7 cellular contexts compared by ENCODE assay signal in genomic region chr14:35406811-35407630, GRCh38. TPM values are rescaled to one million over a fixed set of nuclear protein-coding genes. Genes with fewer than 3 reads are reported as not detected.
A peak's percentile ranks its signal among the peaks of the same experiment; 100 is the strongest.
DNase-seq lines count a peak whose midpoint lies in the region; ATAC-seq and TF ChIP-seq lines count a peak whose summit lies in the region.

No MANE protein-coding gene starts in this region.

- H3K4me2 ChIP-seq in OCI-LY7 (ENCODE audit: low read length): peak overlapping the region; percentile 96

- no peaks in the 10 kb centered on the region for H3K9me2 ChIP-seq in OCI-LY7 (ENCODE audit: insufficient read depth, low read length)

- peaks cover 17% of the 10 kb centered on the region; the same call in 1 of the 2 replicates for H3K79me2 ChIP-seq in OCI-LY7 (ENCODE audit: insufficient read depth, low read depth, low read length)

- CTCF ChIA-PET in OCI-LY7 (lab: Charles Lee; ENCODE audit: unreplicated experiment): no interaction called here

- no peak for ATAC-seq in GM19351 (IDR thresholded peaks at IDR 0.05; ENCODE audit: unreplicated experiment)
- no peak for ATAC-seq in HG03159 (IDR thresholded peaks at IDR 0.05; ENCODE audit: unreplicated experiment)

- in situ Hi-C loops in KBM-7 (cut with MboI; ENCODE audit: low pct_unique_long_range_greater_than_20kb, low sequenced_read_pairs): loop anchor here (25.0 kb wide), 2 partner anchors 170 to 745 kb away; no protein-coding TSS in a partner anchor

- H3K4me1 ChIP-seq in OCI-LY7 (ENCODE audit: insufficient read depth, low read length, poor library complexity, severe bottlenecking): peaks cover 36% of the 10 kb centered on the region

- DNase-seq in DMS79 treated with DMSO at 0.1 percent for 48 hours (lab: John Stamatoyannopoulos, UW) (peak; percentile 96), KBM-7 (peak; percentile 79), OCI-LY7 (ENCODE audit: low spot score) (peak; percentile 77), coronary artery (ENCODE audit: low spot score) (no peak), mucosa of gallbladder (ENCODE audit: low spot score) (peak; percentile 32)

- peaks cover 15% of the 10 kb centered on the region; the same call in 1 of the 2 replicates for H4K20me1 ChIP-seq in OCI-LY7 (ENCODE audit: insufficient read depth, low read length)

- intact Hi-C loops in OCI-LY7 (cut with micrococcal nuclease; ENCODE audit: unreplicated experiment): loop anchor here (1.0 to 5.0 kb wide), 4 partner anchors 178 to 535 kb away; partner anchors contain the start of genes PPP2R3C and PRORP

- no peaks in the 10 kb centered on the region for H3K9me3 ChIP-seq in OCI-LY7 (ENCODE audit: low read length)

- H3K36me3 ChIP-seq in OCI-LY7 (ENCODE audit: insufficient read depth, low read length): peaks cover 17% of the 10 kb centered on the region

- H3K27ac ChIP-seq in OCI-LY7 (ENCODE audit: low read depth, low read length, poor library complexity, severe bottlenecking) (no peak overlapping the region), coronary artery (peak overlapping the region; percentile 15 to 100)

- H3K4me3 ChIP-seq in OCI-LY7 (ENCODE audit: low read depth, low read length, poor library complexity, severe bottlenecking) (no peak overlapping the region), coronary artery (peak overlapping the region; percentile 12)

- H2AFZ ChIP-seq in OCI-LY7 (ENCODE audit: low read length): no peak overlapping the region; the same call in 1 of the 2 replicates

- TF ChIP-seq CTCF in OCI-LY7 (conservative IDR thresholded peaks at IDR 0.05; ENCODE audit: low read length): peak; percentile 98
- TF ChIP-seq CTCF in coronary artery (IDR thresholded peaks at IDR 0.05): peak; percentile 73

- BruUV-seq in OCI-LY7 (replicated peaks; lab: Mats Ljungman, UMichigan): no TSS peak

- POLR2A ChIA-PET in OCI-LY7 (lab: Charles Lee): interaction anchor here (1.3 to 1.9 kb wide), 2 partner anchors 9 to 120 kb away, joined by 3 to 14 read pairs; no protein-coding TSS in a partner anchor

RNA-seq across cellular contexts. Expression of gene NFKBIA, which starts 2.5 kb away (rescaled TPM):
- total RNA-seq in OCI-LY7 (2014; rRNA removed; shearing (Covaris generic)): 100 and 109 TPM in 2 replicates
- total RNA-seq in OCI-LY7 (2022) (37.0 and 43.6 TPM in 2 replicates), mucosa of gallbladder (74.8 TPM)
